ENCODE assay signal across 9 cellular contexts in the genomic region with DNA sequence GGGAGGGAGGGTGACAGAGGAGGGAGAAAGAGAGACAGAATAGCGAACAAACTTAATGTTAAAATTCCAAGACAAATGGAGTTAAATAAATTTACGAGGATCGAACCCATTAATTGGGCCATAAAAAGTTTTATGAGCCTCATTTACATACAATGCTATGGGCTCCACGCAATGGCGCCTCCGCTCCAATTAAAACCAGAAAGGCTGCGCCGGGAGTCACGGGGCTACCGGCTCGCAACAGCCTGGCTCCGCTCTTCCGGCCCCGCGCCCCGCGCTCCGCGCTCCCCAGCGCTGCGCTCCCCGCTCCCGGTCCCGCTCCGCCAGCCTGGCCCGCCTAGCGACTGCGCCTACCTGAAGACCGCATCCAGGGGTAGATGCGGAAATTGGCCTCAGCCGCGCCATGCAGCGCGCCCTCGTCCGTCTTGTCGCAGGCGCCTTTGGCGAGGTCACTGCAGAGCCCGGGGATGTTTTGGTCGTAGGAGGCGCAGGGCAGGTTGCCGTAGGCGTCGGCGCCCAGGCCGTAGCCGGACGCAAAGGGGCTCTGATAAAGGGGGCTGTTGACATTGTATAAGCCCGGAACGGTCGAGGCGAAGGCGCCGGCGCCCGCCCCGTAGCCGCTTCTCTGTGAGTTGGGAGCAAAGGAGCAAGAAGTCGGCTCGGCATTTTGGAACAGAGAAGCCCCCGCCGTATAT. TPM values are rescaled to one million over a fixed set of nuclear protein-coding genes. Genes with fewer than 3 reads are reported as not detected.
DNase-seq lines count a peak whose midpoint lies in the region; ATAC-seq and TF ChIP-seq lines count a peak whose summit lies in the region.
"Had no signal": no experiment of that assay in that cellular context is flagged by ENCODE, and none has a peak within 500 bp of the region (broad histone marks: within the 10 kb centered on the region; RNA-seq: fewer than 3 reads in every experiment).

No MANE protein-coding gene starts in this region.

- H3K4me1 Mint-ChIP-seq in CD14-positive monocyte, result peaks cover 69% of the 10 kb centered on the region
- H3K4me1 Mint-ChIP-seq in natural killer cell treated with Interleukin-12 subunit alpha and Interleukin-12 subunit beta and Interleukin-15 and Interleukin-18, amount 100 ng/mL, for 72 hours (ENCODE audit: low read depth in 2 of 2), result peaks cover 49 to 56% of the 10 kb centered on the region in 2 donors

- peak overlapping the region; percentile 54 to 93 for H3K4me3 Mint-ChIP-seq in CD14-positive monocyte
- H3K4me3 Mint-ChIP-seq in natural killer cell treated with Interleukin-12 subunit alpha and Interleukin-12 subunit beta and Interleukin-15 and Interleukin-18, amount 100 ng/mL, for 72 hours, result peak overlapping the region; percentile 56

- no peak overlapping the region for H3K27ac Mint-ChIP-seq in CD14-positive monocyte
- peak overlapping the region in 1 of 2 donors; percentile 54 for H3K27ac Mint-ChIP-seq in natural killer cell treated with Interleukin-12 subunit alpha and Interleukin-12 subunit beta and Interleukin-15 and Interleukin-18, amount 100 ng/mL, for 72 hours

- intact Hi-C loops in CD14-positive monocyte (cut with micrococcal nuclease), result loop anchor here in 1 of 2 donors (5.0 kb wide), 2 partner anchors 59 to 1294 kb away; a partner anchor contains a TSS
- intact Hi-C loops in breast epithelium (cut with DNase I; ENCODE audit: low total_unique reads), result loop anchor here (10.0 kb wide), 1 partner anchor 951 kb away; a partner anchor contains a TSS

- H3K36me3 Mint-ChIP-seq in CD14-positive monocyte, result peaks cover 10 to 27% of the 10 kb centered on the region in 2 donors
- H3K36me3 Mint-ChIP-seq in natural killer cell treated with Interleukin-12 subunit alpha and Interleukin-12 subunit beta and Interleukin-15 and Interleukin-18, amount 100 ng/mL, for 72 hours, result no peaks in the 10 kb centered on the region

- peaks cover 0 to 70% (median 28%) of the 10 kb centered on the region in 7 donors for H3K9me3 Mint-ChIP-seq in CD14-positive monocyte
- H3K9me3 Mint-ChIP-seq in natural killer cell treated with Interleukin-12 subunit alpha and Interleukin-12 subunit beta and Interleukin-15 and Interleukin-18, amount 100 ng/mL, for 72 hours, result no peaks in the 10 kb centered on the region

- H3K27ac ChIP-seq in breast epithelium, result peak overlapping the region; percentile 91 to 96

- DNase-seq in CD14-positive monocyte (ENCODE audit: low spot score) (peak; percentile 40), breast epithelium (ENCODE audit: low spot score in 2 of 2) (peak; percentile 19 to 49), globus pallidus (ENCODE audit: low spot score) (no peak)
- peak; percentile 59 for DNase-seq in natural killer cell treated with Interleukin-12 subunit alpha and Interleukin-12 subunit beta and Interleukin-15 and Interleukin-18, amount 100 ng/mL, for 72 hours (ENCODE audit: low spot score)
- DNase-seq in stimulated activated CD4-positive, alpha-beta T cell treated with anti-CD3 and anti-CD28 coated beads, Interleukin-4, amount 100 ng/mL, for 1 hour, result no peak

- no peaks in the 10 kb centered on the region for H3K36me3 ChIP-seq in breast epithelium

- peak overlapping the region; percentile 65 to 93 (median 67) for H3K4me3 ChIP-seq in breast epithelium
- H3K4me3 ChIP-seq: K562 had no signal

- no peak for TF ChIP-seq EP300 in Ishikawa (IDR thresholded peaks at IDR 0.05; ENCODE audit: borderline replicate concordance)

- no peak for TF ChIP-seq POLR2A in breast epithelium (IDR thresholded peaks at IDR 0.05)

- H3K9me3 ChIP-seq in breast epithelium, result no peaks in the 10 kb centered on the region

- peaks cover 5 to 9% of the 10 kb centered on the region in 2 donors for H3K4me1 ChIP-seq in breast epithelium

- peaks cover 7 to 45% of the 10 kb centered on the region in 2 donors for H3K27me3 ChIP-seq in breast epithelium

- TF ChIP-seq RAD21 in Ishikawa (IDR thresholded peaks at IDR 0.05; ENCODE audit: low read depth), result no peak

- ATAC-seq in natural killer cell treated with Interleukin-12 subunit alpha and Interleukin-12 subunit beta and Interleukin-15 and Interleukin-18, amount 100 ng/mL, for 72 hours, result peak in 1 of 2 donors; percentile 33
- ATAC-seq in HG02571 (IDR thresholded peaks at IDR 0.05; ENCODE audit: unreplicated experiment), result no peak
- ATAC-seq in GM21526 (IDR thresholded peaks at IDR 0.05; ENCODE audit: low FRiP score, unreplicated experiment), result no peak
- ATAC-seq: K562 had no signal

- peaks cover 93 to 100% (median 97%) of the 10 kb centered on the region in 3 donors for H3K27me3 Mint-ChIP-seq in CD14-positive monocyte (ENCODE audit: low read depth in 3 of 3)
- H3K27me3 Mint-ChIP-seq in natural killer cell treated with Interleukin-12 subunit alpha and Interleukin-12 subunit beta and Interleukin-15 and Interleukin-18, amount 100 ng/mL, for 72 hours, result peaks cover 64 to 76% of the 10 kb centered on the region in 2 donors

- TF ChIP-seq CTCF in CD14-positive monocyte (IDR thresholded peaks at IDR 0.05) (no peak), breast epithelium (IDR thresholded peaks at IDR 0.05) (no peak)

TF ChIP-seq in Ishikawa, 13 proteins besides CTCF, POLR2A, EP300 and RAD21:
- no peak for TF ChIP-seq TEAD4 (IDR thresholded peaks at IDR 0.05)
- TF ChIP-seq, protein P1, sequence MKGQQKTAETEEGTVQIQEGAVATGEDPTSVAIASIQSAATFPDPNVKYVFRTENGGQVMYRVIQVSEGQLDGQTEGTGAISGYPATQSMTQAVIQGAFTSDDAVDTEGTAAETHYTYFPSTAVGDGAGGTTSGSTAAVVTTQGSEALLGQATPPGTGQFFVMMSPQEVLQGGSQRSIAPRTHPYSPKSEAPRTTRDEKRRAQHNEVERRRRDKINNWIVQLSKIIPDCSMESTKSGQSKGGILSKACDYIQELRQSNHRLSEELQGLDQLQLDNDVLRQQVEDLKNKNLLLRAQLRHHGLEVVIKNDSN (IDR thresholded peaks at IDR 0.05), result peak; percentile 65
- TF ChIP-seq, protein P2, sequence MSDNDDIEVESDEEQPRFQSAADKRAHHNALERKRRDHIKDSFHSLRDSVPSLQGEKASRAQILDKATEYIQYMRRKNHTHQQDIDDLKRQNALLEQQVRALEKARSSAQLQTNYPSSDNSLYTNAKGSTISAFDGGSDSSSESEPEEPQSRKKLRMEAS (IDR thresholded peaks at IDR 0.05), result peak; percentile 50
- TF ChIP-seq TAF1 (IDR thresholded peaks at IDR 0.05; ENCODE audit: low read depth), result peak; percentile 31

RNA-seq across cellular contexts. Expression of a gene that starts 0.5 kb away (rescaled TPM):
- not detected for polyA plus RNA-seq in CD14-positive monocyte
- total RNA-seq in breast epithelium, result 1 to 10 TPM; 4.6 to 8.8 (median 6.2) TPM
- under 1 TPM in 1 of 2 donors, not detected in 1; 0.20 TPM for total RNA-seq in natural killer cell treated with Interleukin-12 subunit alpha and Interleukin-12 subunit beta and Interleukin-15 and Interleukin-18, amount 100 ng/mL, for 72 hours
- total RNA-seq: K562 had no signal
- polyA plus RNA-seq: K562 had no signal

RNA-seq across cellular contexts. Expression of a gene that starts 3.6 kb away (rescaled TPM):
- polyA plus RNA-seq in CD14-positive monocyte, result not detected
- total RNA-seq in breast epithelium, result 1 to 10 TPM; 4.5 to 6.4 (median 4.6) TPM
- not detected for total RNA-seq in natural killer cell treated with Interleukin-12 subunit alpha and Interleukin-12 subunit beta and Interleukin-15 and Interleukin-18, amount 100 ng/mL, for 72 hours

RNA-seq across cellular contexts. Expression of a gene that starts 8.4 kb away (rescaled TPM):
- polyA plus RNA-seq in CD14-positive monocyte, result not detected
- total RNA-seq in breast epithelium, result 10 to 100 TPM in 1 of 3 donors, 1 to 10 TPM in 2; 7.9 to 16.0 (median 9.0) TPM
- under 1 TPM in 1 of 2 donors, not detected in 1; 0.81 TPM for total RNA-seq in natural killer cell treated with Interleukin-12 subunit alpha and Interleukin-12 subunit beta and Interleukin-15 and Interleukin-18, amount 100 ng/mL, for 72 hours
- total RNA-seq: K562 had no signal
- polyA plus RNA-seq: K562 had no signal

RNA-seq across cellular contexts. Expression of a gene that starts 9.4 kb away (rescaled TPM):
- polyA plus RNA-seq in CD14-positive monocyte, result 1 to 10 TPM in 1 of 2 donors, under 1 TPM in 1; 0.55 to 1.9 TPM
- 10 to 100 TPM in 1 of 3 donors, 1 to 10 TPM in 2; 7.5 to 18.4 (median 9.0) TPM for total RNA-seq in breast epithelium
- total RNA-seq in natural killer cell treated with Interleukin-12 subunit alpha and Interleukin-12 subunit beta and Interleukin-15 and Interleukin-18, amount 100 ng/mL, for 72 hours, result 1 to 10 TPM in 1 of 2 donors, not detected in 1; 2.4 TPM
- total RNA-seq: K562 had no signal
- polyA plus RNA-seq: K562 had no signal

RNA-seq across cellular contexts. Expression of a gene that starts 12.5 kb away (rescaled TPM):
- 1 to 10 TPM in 1 of 2 donors, under 1 TPM in 1; 0.85 to 1.8 TPM for polyA plus RNA-seq in CD14-positive monocyte
- 10 to 100 TPM; 11.5 to 48.7 (median 22.6) TPM for total RNA-seq in breast epithelium
- total RNA-seq in natural killer cell treated with Interleukin-12 subunit alpha and Interleukin-12 subunit beta and Interleukin-15 and Interleukin-18, amount 100 ng/mL, for 72 hours, result under 1 TPM; 0.33 to 0.64 TPM
- total RNA-seq: K562 had no signal

Comparison
In these comparisons a context has a peak if more than half of its experiments do, and no peak if none do; other contexts are left out.
1. DNase-seq: peak in CD14-positive monocyte (single experiment), breast epithelium (2 of 2) and natural killer cell treated with Interleukin-12 subunit alpha and Interleukin-12 subunit beta and Interleukin-15 and Interleukin-18, amount 100 ng/mL, for 72 hours (single experiment); none in globus pallidus (single experiment) and stimulated activated CD4-positive, alpha-beta T cell treated with anti-CD3 and anti-CD28 coated beads, Interleukin-4, amount 100 ng/mL, for 1 hour (single experiment).
2. RNA of a gene that starts 0.5 kb away (total RNA-seq): 4.6 to 8.8 TPM in breast epithelium; 0.20 TPM in natural killer cell treated with Interleukin-12 subunit alpha and Interleukin-12 subunit beta and Interleukin-15 and Interleukin-18, amount 100 ng/mL, for 72 hours; every median in the first group is over 4 times any median in the second.
3. RNA of a gene that starts 3.6 kb away (total RNA-seq): 4.5 to 6.4 TPM in breast epithelium; not detected in natural killer cell treated with Interleukin-12 subunit alpha and Interleukin-12 subunit beta and Interleukin-15 and Interleukin-18, amount 100 ng/mL, for 72 hours; every median in the first group is over 4 times any median in the second.
4. RNA of a gene that starts 8.4 kb away (total RNA-seq): 7.9 to 16.0 TPM in breast epithelium; 0.81 TPM in natural killer cell treated with Interleukin-12 subunit alpha and Interleukin-12 subunit beta and Interleukin-15 and Interleukin-18, amount 100 ng/mL, for 72 hours; every median in the first group is over 4 times any median in the second.